1 cellular context compared by ENCODE assay signal in genomic region chr9:128702949-128703615, GRCh38.
TF ChIP-seq lines count a peak whose summit lies in the region.

No MANE protein-coding gene starts in this region.

TF ChIP-seq in K562, 482 proteins besides CTCF, POLR2A, EP300 and RAD21 (continued from another document and continues in another):
- TF ChIP-seq VEZF1 (CRISPR knock-in tag; IDR thresholded peaks at IDR 0.05): peak; percentile 69
- no peak for TF ChIP-seq TSC22D4 (tag; IDR thresholded peaks at IDR 0.05)
- no peak for TF ChIP-seq ZC3H8 (IDR thresholded peaks at IDR 0.05)
- no peak for TF ChIP-seq DLX4 (CRISPR knock-in tag; IDR thresholded peaks at IDR 0.05)
- TF ChIP-seq ZMIZ1 (IDR thresholded peaks at IDR 0.05; ENCODE audit: low read depth in 2 of 2, low read length in 2 of 2): no peak
- TF ChIP-seq DEAF1 (CRISPR knock-in tag; IDR thresholded peaks at IDR 0.05): no peak
- TF ChIP-seq CREB1 (IDR thresholded peaks at IDR 0.05): no peak
- TF ChIP-seq CREB1 (CRISPR knock-in tag; IDR thresholded peaks at IDR 0.05): 0 out of 2 replicates have a peak, but pooled peaks have one; percentile 20
- no peak for TF ChIP-seq NR4A1 (CRISPR knock-in tag; IDR thresholded peaks at IDR 0.05)
- TF ChIP-seq NR4A1 (tag; IDR thresholded peaks at IDR 0.05): no peak
- TF ChIP-seq ZNF184 (CRISPR knock-in tag; IDR thresholded peaks at IDR 0.05): no peak
- no peak for TF ChIP-seq NBN (IDR thresholded peaks at IDR 0.05; ENCODE audit: low read depth)
- no peak for TF ChIP-seq LCOR (CRISPR knock-in tag; IDR thresholded peaks at IDR 0.05)
- no peak for TF ChIP-seq NFXL1 (CRISPR knock-in tag; IDR thresholded peaks at IDR 0.05)
- TF ChIP-seq SP1 (CRISPR knock-in tag; IDR thresholded peaks at IDR 0.05): no peak
- no peak for TF ChIP-seq CEBPZ (IDR thresholded peaks at IDR 0.05; ENCODE audit: borderline replicate concordance, low read depth, low read length)
- peak; percentile 38 for TF ChIP-seq KDM5B (IDR thresholded peaks at IDR 0.05; ENCODE audit: insufficient replicate concordance, low read depth, low read length)
- peak; percentile 3; the same call in 1 of the 2 replicates for TF ChIP-seq RBFOX2 (IDR thresholded peaks at IDR 0.05; ENCODE audit: low read depth, low read length)
- no peak for TF ChIP-seq ZNF253 (CRISPR knock-in tag; conservative IDR thresholded peaks at IDR 0.05)
- TF ChIP-seq ZBTB8A (IDR thresholded peaks at IDR 0.05; ENCODE audit: partially characterized antibody): no peak
- peak; percentile 67; the same call in 1 of the 2 replicates for TF ChIP-seq ZNF740 (CRISPR knock-in tag; IDR thresholded peaks at IDR 0.05)
- TF ChIP-seq ZNF740 (tag; IDR thresholded peaks at IDR 0.05): peak in 1 of 2 experiments; percentile 74; a peak in 2 of 4 replicates
- TF ChIP-seq SMARCC2 (IDR thresholded peaks at IDR 0.05; ENCODE audit: low read depth): no peak
- no peak for TF ChIP-seq RBM34 (IDR thresholded peaks at IDR 0.05; ENCODE audit: borderline replicate concordance, insufficient read depth, low read length)
- no peak for TF ChIP-seq SMAD1 (IDR thresholded peaks at IDR 0.05; ENCODE audit: low read depth, low read length, partially characterized antibody)
- peak in 1 of 2 experiments; percentile 32; a peak in 1 of 4 replicates for TF ChIP-seq KDM1A (IDR thresholded peaks at IDR 0.05)
- TF ChIP-seq ZNF175 (CRISPR knock-in tag; IDR thresholded peaks at IDR 0.05; ENCODE audit: low read depth): no peak
- no peak for TF ChIP-seq MTA3 (IDR thresholded peaks at IDR 0.05; ENCODE audit: borderline replicate concordance)
- no peak for TF ChIP-seq CTCFL (IDR thresholded peaks at IDR 0.05; ENCODE audit: borderline replicate concordance, insufficient read depth, low read depth, low read length, poor library complexity, severe bottlenecking)
- 0 out of 2 replicates have a peak, but pooled peaks have one; percentile 51 for TF ChIP-seq ZFP91 (CRISPR knock-in tag; IDR thresholded peaks at IDR 0.05)
- no peak for TF ChIP-seq FOXP1 (CRISPR knock-in tag; IDR thresholded peaks at IDR 0.05)
- no peak for TF ChIP-seq ZFP30 (CRISPR knock-in tag; IDR thresholded peaks at IDR 0.05; ENCODE audit: borderline replicate concordance)
- TF ChIP-seq SPI1 (IDR thresholded peaks at IDR 0.05; ENCODE audit: borderline replicate concordance, low read depth, low read length): no peak
- no peak for TF ChIP-seq ARHGAP35 (IDR thresholded peaks at IDR 0.05; ENCODE audit: partially characterized antibody)
- TF ChIP-seq ZNF263 (CRISPR knock-in tag; IDR thresholded peaks at IDR 0.05; ENCODE audit: borderline replicate concordance): no peak
- peak in 1 of 2 experiments; percentile 53 for TF ChIP-seq E2F6 (IDR thresholded peaks at IDR 0.05; ENCODE audit: borderline replicate concordance in 1 of 2, extremely low read depth in 1 of 2, insufficient read depth in 1 of 2, insufficient read length in 1 of 2, low read depth in 1 of 2, low read length in 1 of 2, poor library complexity in 1 of 2, severe bottlenecking in 1 of 2)
- no peak for TF ChIP-seq NFYB (IDR thresholded peaks at IDR 0.05; ENCODE audit: extremely low read depth, insufficient read length)
- TF ChIP-seq SLC30A9 (CRISPR knock-in tag; IDR thresholded peaks at IDR 0.05): no peak
- TF ChIP-seq ZBTB49 (CRISPR knock-in tag; IDR thresholded peaks at IDR 0.05; ENCODE audit: borderline replicate concordance): no peak
- TF ChIP-seq HNRNPLL (IDR thresholded peaks at IDR 0.05; ENCODE audit: low read depth, low read length, poor library complexity, severe bottlenecking): peak; percentile 10
- TF ChIP-seq ZSCAN29 (IDR thresholded peaks at IDR 0.05): no peak
- TF ChIP-seq MEF2D (tag; conservative IDR thresholded peaks at IDR 0.05; ENCODE audit: low read depth): no peak
